In the genomic region with DNA sequence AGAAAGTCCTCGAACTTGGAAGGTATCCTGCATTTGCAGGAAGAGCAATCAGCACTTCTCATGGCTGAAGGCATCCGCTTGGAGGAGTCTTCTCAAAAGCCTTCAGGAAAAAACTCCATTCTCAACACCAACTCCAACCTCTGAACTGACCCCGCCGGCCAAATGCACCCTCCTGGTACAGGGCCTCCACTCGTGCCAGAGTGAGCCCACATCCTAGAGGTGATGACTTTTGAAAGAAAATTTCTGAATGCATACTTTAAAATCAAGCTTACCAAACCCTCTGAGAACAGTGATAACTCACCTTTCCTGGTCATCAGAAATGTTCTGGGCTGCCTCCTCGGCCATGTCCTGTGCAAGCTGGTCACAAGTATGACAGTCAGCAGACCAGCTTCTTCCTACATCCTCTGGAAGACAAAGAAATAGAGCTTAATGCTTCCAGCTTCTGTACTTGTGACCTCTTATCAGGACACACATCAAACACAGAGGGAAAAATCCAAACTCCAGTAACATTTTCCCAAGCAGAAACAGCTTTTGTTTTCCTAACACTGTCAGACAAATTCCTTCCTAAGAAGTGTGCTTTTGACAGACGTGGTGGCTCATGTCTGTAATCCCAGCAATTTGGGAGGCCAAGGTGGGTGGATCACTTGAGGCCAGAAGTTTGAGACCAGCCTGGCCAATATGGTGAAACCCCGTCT, we compare ENCODE assay signal across 27 cellular contexts. TPM values are rescaled to one million over a fixed set of nuclear protein-coding genes. Genes with fewer than 3 reads are reported as not detected.
A peak's percentile ranks its signal among the peaks of the same experiment; 100 is the strongest.
DNase-seq lines count a peak whose midpoint lies in the region; ATAC-seq, FAIRE-seq and TF ChIP-seq lines count a peak whose summit lies in the region.
"Had no signal": no experiment of that assay in that cellular context is flagged by ENCODE, and none has a peak within 500 bp of the region (broad histone marks: within the 10 kb centered on the region; RNA-seq: fewer than 3 reads in every experiment).

A gene with protein sequence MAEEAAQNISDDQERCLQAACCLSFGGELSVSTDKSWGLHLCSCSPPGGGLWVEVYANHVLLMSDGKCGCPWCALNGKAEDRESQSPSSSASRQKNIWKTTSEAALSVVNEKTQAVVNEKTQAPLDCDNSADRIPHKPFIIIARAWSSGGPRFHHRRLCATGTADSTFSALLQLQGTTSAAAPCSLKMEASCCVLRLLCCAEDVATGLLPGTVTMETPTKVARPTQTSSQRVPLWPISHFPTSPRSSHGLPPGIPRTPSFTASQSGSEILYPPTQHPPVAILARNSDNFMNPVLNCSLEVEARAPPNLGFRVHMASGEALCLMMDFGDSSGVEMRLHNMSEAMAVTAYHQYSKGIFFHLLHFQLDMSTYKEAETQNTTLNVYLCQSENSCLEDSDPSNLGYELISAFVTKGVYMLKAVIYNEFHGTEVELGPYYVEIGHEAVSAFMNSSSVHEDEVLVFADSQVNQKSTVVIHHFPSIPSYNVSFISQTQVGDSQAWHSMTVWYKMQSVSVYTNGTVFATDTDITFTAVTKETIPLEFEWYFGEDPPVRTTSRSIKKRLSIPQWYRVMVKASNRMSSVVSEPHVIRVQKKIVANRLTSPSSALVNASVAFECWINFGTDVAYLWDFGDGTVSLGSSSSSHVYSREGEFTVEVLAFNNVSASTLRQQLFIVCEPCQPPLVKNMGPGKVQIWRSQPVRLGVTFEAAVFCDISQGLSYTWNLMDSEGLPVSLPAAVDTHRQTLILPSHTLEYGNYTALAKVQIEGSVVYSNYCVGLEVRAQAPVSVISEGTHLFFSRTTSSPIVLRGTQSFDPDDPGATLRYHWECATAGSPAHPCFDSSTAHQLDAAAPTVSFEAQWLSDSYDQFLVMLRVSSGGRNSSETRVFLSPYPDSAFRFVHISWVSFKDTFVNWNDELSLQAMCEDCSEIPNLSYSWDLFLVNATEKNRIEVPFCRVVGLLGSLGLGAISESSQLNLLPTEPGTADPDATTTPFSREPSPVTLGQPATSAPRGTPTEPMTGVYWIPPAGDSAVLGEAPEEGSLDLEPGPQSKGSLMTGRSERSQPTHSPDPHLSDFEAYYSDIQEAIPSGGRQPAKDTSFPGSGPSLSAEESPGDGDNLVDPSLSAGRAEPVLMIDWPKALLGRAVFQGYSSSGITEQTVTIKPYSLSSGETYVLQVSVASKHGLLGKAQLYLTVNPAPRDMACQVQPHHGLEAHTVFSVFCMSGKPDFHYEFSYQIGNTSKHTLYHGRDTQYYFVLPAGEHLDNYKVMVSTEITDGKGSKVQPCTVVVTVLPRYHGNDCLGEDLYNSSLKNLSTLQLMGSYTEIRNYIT (N-terminal part only) (minus strand): TSS at position 371 of the 695 bp plus-strand sequence. CDS start 26 bp downstream, at position 345.

- no peaks in the 10 kb centered on the region for H4K20me1 ChIP-seq in astrocyte (ENCODE audit: insufficient read depth, low read length)

- intact Hi-C loops in thyroid gland (cut with DNase I): no loop called here

- no peaks in the 10 kb centered on the region for H3K36me3 Mint-ChIP-seq in astrocyte (ENCODE audit: low read depth, unreplicated experiment)
- H3K36me3 Mint-ChIP-seq in neural crest cell (ENCODE audit: low read depth): no peaks in the 10 kb centered on the region
- H3K36me3 Mint-ChIP-seq: CD4-positive, CD25-positive, alpha-beta regulatory T cell; memory B cell; naive B cell had no signal

- H3K4me1 ChIP-seq in astrocyte (ENCODE audit: insufficient read depth, low read length) (no peaks in the 10 kb centered on the region), gastroesophageal sphincter (no peaks in the 10 kb centered on the region), thyroid gland (no peaks in the 10 kb centered on the region)
- H3K4me1 ChIP-seq: sigmoid colon had no signal

- FAIRE-seq in astrocyte (lab: Jason Lieb, UNC): no peak
- FAIRE-seq: GM18507, keratinocyte had no signal

- H3K27me3 Mint-ChIP-seq in astrocyte (ENCODE audit: low read depth, unreplicated experiment) (no peaks in the 10 kb centered on the region), neural crest cell (ENCODE audit: low read depth) (no peaks in the 10 kb centered on the region)
- H3K27me3 Mint-ChIP-seq: activated T-cell treated with anti-CD3 and anti-CD28 coated beads, Interleukin-2, amount 50 U/mL, for 24 hours had no signal

- 85 to 100% methylated on average over 1 to 7 of the region's 8 CpGs for WGBS in gastroesophageal sphincter (ENCODE audit: low coverage in 1 of 2), 2 donors
- WGBS in thyroid gland, 2 donors: 76 to 85% methylated on average over 8 of the region's 8 CpGs

- H3K27ac Mint-ChIP-seq in astrocyte (ENCODE audit: unreplicated experiment): no peak within 1 kb of the TSS
- peak within 1 kb of the TSS; percentile 48 for H3K27ac Mint-ChIP-seq in neural crest cell (ENCODE audit: unreplicated experiment)
- H3K27ac Mint-ChIP-seq: activated CD8-positive, alpha-beta T cell treated with anti-CD3 and anti-CD28 coated beads, Interleukin-2, amount 10 ng/mL, durations not matched to agents 7 days and 5 days; activated T-cell treated with anti-CD3 and anti-CD28 coated beads, Interleukin-2, amount 50 U/mL, for 24 hours; dendritic cell treated with granulocyte-macrophage colony-stimulating factor and Interleukin-4, amounts not matched to agents 40 ng/mL and 50 ng/mL, for 4 days; memory B cell had no signal

- H3K4me1 Mint-ChIP-seq in astrocyte (ENCODE audit: low read depth, unreplicated experiment) (peaks cover 31% of the 10 kb centered on the region), neural crest cell (peaks cover 34% of the 10 kb centered on the region)
- H3K4me1 Mint-ChIP-seq: CD4-positive, CD25-positive, alpha-beta regulatory T cell; naive B cell had no signal

- no peak for TF ChIP-seq POLR2A in gastroesophageal sphincter (IDR thresholded peaks at IDR 0.05)
- TF ChIP-seq POLR2A in thyroid gland (IDR thresholded peaks at IDR 0.05): no peak

- no peaks in the 10 kb centered on the region for H3K36me3 ChIP-seq in astrocyte (ENCODE audit: insufficient read depth, low read length)
- H3K36me3 ChIP-seq in gastroesophageal sphincter: peaks cover 0 to under 1% of the 10 kb centered on the region in 2 donors
- no peaks in the 10 kb centered on the region for H3K36me3 ChIP-seq in thyroid gland
- H3K36me3 ChIP-seq: ovary, sigmoid colon had no signal

- H3K79me2 ChIP-seq in astrocyte (ENCODE audit: insufficient read depth, low read length): no peaks in the 10 kb centered on the region

- H3K27ac ChIP-seq in astrocyte (ENCODE audit: low read depth, low read length): no peak within 1 kb of the TSS
- peak within 1 kb of the TSS in 3 of 4 donors; percentile 34 to 61 (median 56) for H3K27ac ChIP-seq in gastroesophageal sphincter
- peak within 1 kb of the TSS in 2 of 3 donors; percentile 1 to 53 for H3K27ac ChIP-seq in thyroid gland
- H3K27ac ChIP-seq: epithelial cell of prostate, ovary, RWPE1 had no signal

- TF ChIP-seq EP300 in gastroesophageal sphincter (IDR thresholded peaks at IDR 0.05): no peak

- no peak within 1 kb of the TSS for H3K4me2 ChIP-seq in astrocyte (ENCODE audit: low read length)

- no peaks in the 10 kb centered on the region for H3K27me3 ChIP-seq in astrocyte (ENCODE audit: insufficient read depth, low read length)
- H3K27me3 ChIP-seq in gastroesophageal sphincter: no peaks in the 10 kb centered on the region
- H3K27me3 ChIP-seq in thyroid gland: no peaks in the 10 kb centered on the region
- H3K27me3 ChIP-seq: ovary, sigmoid colon had no signal

- no peak within 1 kb of the TSS for H3K4me3 ChIP-seq in astrocyte (ENCODE audit: insufficient read depth, low read depth, low read length)
- no peak within 1 kb of the TSS for H3K4me3 ChIP-seq in gastroesophageal sphincter
- H3K4me3 ChIP-seq in thyroid gland (replicated peaks in 1 of 3): no peak within 1 kb of the TSS
- H3K4me3 ChIP-seq: ovary, sigmoid colon had no signal

- TF ChIP-seq CTCF in astrocyte (IDR thresholded peaks at IDR 0.05; ENCODE audit: insufficient read depth, low read depth, low read length) (no peak), gastroesophageal sphincter (IDR thresholded peaks at IDR 0.05) (no peak), neural crest cell (conservative IDR thresholded peaks at IDR 0.05) (no peak), thyroid gland (IDR thresholded peaks at IDR 0.05) (no peak)

- H3K9me3 Mint-ChIP-seq in astrocyte (ENCODE audit: unreplicated experiment): no peaks in the 10 kb centered on the region
- H3K9me3 Mint-ChIP-seq in neural crest cell: no peaks in the 10 kb centered on the region
- H3K9me3 Mint-ChIP-seq: activated T-cell treated with anti-CD3 and anti-CD28 coated beads, Interleukin-2, amount 50 U/mL, for 24 hours; CD4-positive, CD25-positive, alpha-beta regulatory T cell; dendritic cell treated with granulocyte-macrophage colony-stimulating factor and Interleukin-4, amounts not matched to agents 40 ng/mL and 50 ng/mL, for 4 days; memory B cell; naive B cell had no signal

- ATAC-seq in gastroesophageal sphincter: no peak
- ATAC-seq in HG03139 (IDR thresholded peaks at IDR 0.05; ENCODE audit: unreplicated experiment): no peak
- ATAC-seq in GM21367 (IDR thresholded peaks at IDR 0.05; ENCODE audit: unreplicated experiment): no peak
- ATAC-seq: activated CD8-positive, alpha-beta T cell treated with anti-CD3 and anti-CD28 coated beads, Interleukin-2, amount 10 ng/mL, durations not matched to agents 7 days and 5 days had no signal

- H3K9me3 ChIP-seq in astrocyte (ENCODE audit: insufficient read depth, low read depth, low read length) (no peaks in the 10 kb centered on the region), gastroesophageal sphincter (no peaks in the 10 kb centered on the region), thyroid gland (no peaks in the 10 kb centered on the region)
- H3K9me3 ChIP-seq: ovary, sigmoid colon had no signal

- no peak within 1 kb of the TSS for H2AFZ ChIP-seq in astrocyte (ENCODE audit: low read depth, low read length)

- no peak within 1 kb of the TSS for H3K9ac ChIP-seq in astrocyte (ENCODE audit: low read length)

- H3K4me3 Mint-ChIP-seq in astrocyte (ENCODE audit: unreplicated experiment) (no peak within 1 kb of the TSS), neural crest cell (no peak within 1 kb of the TSS)
- H3K4me3 Mint-ChIP-seq: activated CD8-positive, alpha-beta T cell treated with anti-CD3 and anti-CD28 coated beads, Interleukin-2, amount 10 ng/mL, durations not matched to agents 7 days and 5 days; activated T-cell treated with anti-CD3 and anti-CD28 coated beads, Interleukin-2, amount 50 U/mL, for 24 hours; CD4-positive, CD25-positive, alpha-beta regulatory T cell; dendritic cell treated with granulocyte-macrophage colony-stimulating factor and Interleukin-4, amounts not matched to agents 40 ng/mL and 50 ng/mL, for 4 days; memory B cell; naive B cell had no signal

- DNase-seq in astrocyte (ENCODE audit: low read depth): peak; percentile 28
- DNase-seq in neural crest cell (ENCODE audit: low read depth, low spot score): no peak
- DNase-seq in thyroid gland: no peak
- DNase-seq in activated T-cell treated with anti-CD3 and anti-CD28 coated beads for 4 hours: no peak
- DNase-seq: activated CD4-positive, CD25-positive, alpha-beta regulatory T cell treated with anti-CD3 and anti-CD28 coated beads, Interleukin-2, amount 50 U/mL, for 72 hours; activated CD8-positive, alpha-beta T cell treated with anti-CD3 and anti-CD28 coated beads, Interleukin-2, amount 10 ng/mL, durations not matched to agents 7 days and 5 days; activated naive CD4-positive, alpha-beta T cell; activated T-cell treated with anti-CD3 and anti-CD28 coated beads, Interleukin-2, amount 50 U/mL, for 24 hours; CD4-positive, CD25-positive, alpha-beta regulatory T cell; foreskin fibroblast; GDM1; KG1; naive B cell; NCI-H146; NCI-H526; ovary; sigmoid colon; SW 1271 had no signal

RNA-seq across cellular contexts. Expression of the gene that starts here (rescaled TPM):
- total RNA-seq in astrocyte (0.31 and 0.39 TPM in 2 replicates), gastroesophageal sphincter (1 to 10 TPM in 1 of 4 donors, under 1 TPM in 3; 0.12 to 1.3 (median 0.45) TPM), neural crest cell (0.11 and 0.19 TPM in 2 replicates), thyroid gland (under 1 TPM; under 0.01 to 0.17 (median 0.14) TPM)

Comparison
In these comparisons a context has a peak if more than half of its experiments do, and no peak if none do; other contexts are left out.
1. Peak in DNase-seq in astrocyte; RNA of the gene not detected or under 1 TPM.